Comparison of ENCODE assay signal across 1 cellular context in genomic region chr11:82945682-82946081, GRCh38.
TF ChIP-seq lines count a peak whose summit lies in the region.

No MANE protein-coding gene starts in this region.

TF ChIP-seq in HepG2, 621 proteins besides CTCF, POLR2A, EP300 and RAD21 (continued from another document):
- TF ChIP-seq MAZ (IDR thresholded peaks at IDR 0.05; ENCODE audit: borderline replicate concordance, low read depth, low read length): no peak
- no peak for TF ChIP-seq MAZ (CRISPR knock-in tag; IDR thresholded peaks at IDR 0.05; ENCODE audit: low read depth)
TF ChIP-seq in HepG2: peak in this region for 35.
